In genomic region chr3:183551930-183552329, GRCh38 we compare ENCODE assay signal across 11 cellular contexts. TPM values are rescaled to one million over a fixed set of nuclear protein-coding genes. Genes with fewer than 3 reads are reported as not detected.
DNase-seq lines count a peak whose midpoint lies in the region; ATAC-seq, FAIRE-seq and TF ChIP-seq lines count a peak whose summit lies in the region.
"Had no signal": no experiment of that assay in that cellular context is flagged by ENCODE, and none has a peak within 500 bp of the region (broad histone marks: within the 10 kb centered on the region; RNA-seq: fewer than 3 reads in every experiment).

No MANE protein-coding gene starts in this region.

- H3K27me3 Mint-ChIP-seq in T-helper 1 cell treated with Interleukin-12 subunit alpha and Interleukin-12 subunit beta and Interleukin-4 antibody, amounts not matched to agents 30 μg/mL and 1 μg/mL, for 36 hours (ENCODE audit: low read depth): no peaks in the 10 kb centered on the region
- H3K27me3 Mint-ChIP-seq in activated naive CD8-positive, alpha-beta T cell treated with anti-CD3 and anti-CD28 coated beads, Interleukin-2, amount 50 U/mL, for 24 hours: no peaks in the 10 kb centered on the region
- H3K27me3 Mint-ChIP-seq in stimulated activated naive CD8-positive, alpha-beta T cell treated with anti-CD3 and anti-CD28 coated beads, Interleukin-15, amount 100 ng/mL, for 72 hours: no peaks in the 10 kb centered on the region
- H3K27me3 Mint-ChIP-seq: dendritic cell treated with granulocyte-macrophage colony-stimulating factor and Interleukin-4, amounts not matched to agents 40 ng/mL and 50 ng/mL, for 4 days had no signal

- in situ Hi-C loops in HepG2 (cut with HindIII; ENCODE audit: extremely low pct_ligation_motif_present, low pct_unique_long_range_greater_than_20kb): no loop called here

- intact Hi-C loops in right lobe of liver (cut with DNase I) (no loop called here), HepG2 (cut with micrococcal nuclease; ENCODE audit: unreplicated experiment) (no loop called here)

- no TSS peak for BruUV-seq in HepG2 (replicated peaks; lab: Mats Ljungman, UMichigan)

- H3K4me1 ChIP-seq in right lobe of liver: peaks cover 0 to 34% (median 17%) of the 10 kb centered on the region in 4 donors
- peaks cover 10% of the 10 kb centered on the region for H3K4me1 ChIP-seq in HepG2 (ENCODE audit: insufficient read depth, low read length)

- POLR2A ChIA-PET in HepG2 (lab: Yijun Ruan, JAX): no interaction called here

- CTCF ChIA-PET in HepG2 (lab: Yijun Ruan, JAX; ENCODE audit: low intra/inter-chr PET ratio, low total read pairs): no interaction called here

- H3K27ac Mint-ChIP-seq in T-helper 1 cell treated with Interleukin-12 subunit alpha and Interleukin-12 subunit beta and Interleukin-4 antibody, amounts not matched to agents 30 μg/mL and 1 μg/mL, for 36 hours: peak overlapping the region; percentile 3
- H3K27ac Mint-ChIP-seq in activated naive CD8-positive, alpha-beta T cell treated with anti-CD3 and anti-CD28 coated beads, Interleukin-2, amount 50 U/mL, for 24 hours: peak overlapping the region; percentile 99
- H3K27ac Mint-ChIP-seq in stimulated activated naive CD8-positive, alpha-beta T cell treated with anti-CD3 and anti-CD28 coated beads, Interleukin-15, amount 100 ng/mL, for 72 hours: peak overlapping the region; percentile 96 to 100

- TF ChIP-seq POLR2A in right lobe of liver (IDR thresholded peaks at IDR 0.05) (no peak), HepG2 (IDR thresholded peaks at IDR 0.05; ENCODE audit: insufficient read depth in 1 of 2, low read depth in 2 of 2, low read length in 2 of 2) (no peak)

- no peaks in the 10 kb centered on the region for H3K9me3 Mint-ChIP-seq in T-helper 1 cell treated with Interleukin-12 subunit alpha and Interleukin-12 subunit beta and Interleukin-4 antibody, amounts not matched to agents 30 μg/mL and 1 μg/mL, for 36 hours
- H3K9me3 Mint-ChIP-seq in activated naive CD8-positive, alpha-beta T cell treated with anti-CD3 and anti-CD28 coated beads, Interleukin-2, amount 50 U/mL, for 24 hours: no peaks in the 10 kb centered on the region
- peaks cover 0 to 4% of the 10 kb centered on the region in 2 donors for H3K9me3 Mint-ChIP-seq in stimulated activated naive CD8-positive, alpha-beta T cell treated with anti-CD3 and anti-CD28 coated beads, Interleukin-15, amount 100 ng/mL, for 72 hours
- H3K9me3 Mint-ChIP-seq: dendritic cell treated with granulocyte-macrophage colony-stimulating factor and Interleukin-4, amounts not matched to agents 40 ng/mL and 50 ng/mL, for 4 days had no signal

- H3K4me3 ChIP-seq in right lobe of liver (no peak overlapping the region), HepG2 (replicated peaks in 1 of 3; ENCODE audit: insufficient read depth in 1 of 3, low read depth in 2 of 3, low read length in 3 of 3) (no peak overlapping the region)

- H3K79me2 ChIP-seq in HepG2 (ENCODE audit: insufficient read depth, low read length): no peaks in the 10 kb centered on the region

- peak overlapping the region in 2 of 3 donors; percentile 67 to 71 for H3K27ac ChIP-seq in right lobe of liver
- H3K27ac ChIP-seq in HepG2 (ENCODE audit: extremely low read length, insufficient read depth, low read length): no peak overlapping the region

- H3K4me2 ChIP-seq in HepG2 (ENCODE audit: low read depth, low read length): no peak overlapping the region

- ATAC-seq in right lobe of liver (no peak), HepG2 (no peak), HG02642 (IDR thresholded peaks at IDR 0.05; ENCODE audit: poor library complexity, unreplicated experiment) (no peak), HG02571 (IDR thresholded peaks at IDR 0.05; ENCODE audit: unreplicated experiment) (no peak)
- ATAC-seq in activated naive CD8-positive, alpha-beta T cell treated with anti-CD3 and anti-CD28 coated beads, Interleukin-2, amount 50 U/mL, for 24 hours: no peak
- ATAC-seq in stimulated activated naive CD8-positive, alpha-beta T cell treated with anti-CD3 and anti-CD28 coated beads, Interleukin-15, amount 100 ng/mL, for 72 hours: no peak

- H3K36me3 ChIP-seq in right lobe of liver (no peaks in the 10 kb centered on the region), HepG2 (replicated peaks in 1 of 2; ENCODE audit: control insufficient read depth in 1 of 2, insufficient read depth in 2 of 2, low read length in 2 of 2) (no peaks in the 10 kb centered on the region)

- TF ChIP-seq EP300 in HepG2 (IDR thresholded peaks at IDR 0.05; ENCODE audit: low read depth in 2 of 2, low read length in 2 of 2) (no peak), HepG2 (CRISPR knock-in tag; IDR thresholded peaks at IDR 0.05; ENCODE audit: borderline replicate concordance) (no peak)

- peaks cover 22% of the 10 kb centered on the region for H3K36me3 Mint-ChIP-seq in T-helper 1 cell treated with Interleukin-12 subunit alpha and Interleukin-12 subunit beta and Interleukin-4 antibody, amounts not matched to agents 30 μg/mL and 1 μg/mL, for 36 hours (ENCODE audit: low read depth)
- H3K36me3 Mint-ChIP-seq in activated naive CD8-positive, alpha-beta T cell treated with anti-CD3 and anti-CD28 coated beads, Interleukin-2, amount 50 U/mL, for 24 hours (ENCODE audit: low read depth): peaks cover 34% of the 10 kb centered on the region

- no peaks in the 10 kb centered on the region for H3K9me3 ChIP-seq in right lobe of liver
- H3K9me3 ChIP-seq in HepG2 (ENCODE audit: low read length): no peaks in the 10 kb centered on the region

- WGBS in right lobe of liver (ENCODE audit: insufficient coverage, low coverage, low lambda C conversion rate, missing lambda C conversion rate): 76% methylated on average over 6 of the region's 6 CpGs
- WGBS in HepG2 (ENCODE audit: low lambda C conversion rate): 83% methylated on average over 6 of the region's 6 CpGs

- no peak for TF ChIP-seq RAD21 in HepG2 (CRISPR knock-in tag; IDR thresholded peaks at IDR 0.05)

- FAIRE-seq in HepG2 (lab: Jason Lieb, UNC): no peak

- peak overlapping the region; percentile 99 for H3K4me3 Mint-ChIP-seq in T-helper 1 cell treated with Interleukin-12 subunit alpha and Interleukin-12 subunit beta and Interleukin-4 antibody, amounts not matched to agents 30 μg/mL and 1 μg/mL, for 36 hours
- peak overlapping the region; percentile 96 for H3K4me3 Mint-ChIP-seq in activated naive CD8-positive, alpha-beta T cell treated with anti-CD3 and anti-CD28 coated beads, Interleukin-2, amount 50 U/mL, for 24 hours
- peak overlapping the region; percentile 99 to 100 for H3K4me3 Mint-ChIP-seq in stimulated activated naive CD8-positive, alpha-beta T cell treated with anti-CD3 and anti-CD28 coated beads, Interleukin-15, amount 100 ng/mL, for 72 hours
- H3K4me3 Mint-ChIP-seq: dendritic cell treated with granulocyte-macrophage colony-stimulating factor and Interleukin-4, amounts not matched to agents 40 ng/mL and 50 ng/mL, for 4 days had no signal

- H3K4me1 Mint-ChIP-seq in T-helper 1 cell treated with Interleukin-12 subunit alpha and Interleukin-12 subunit beta and Interleukin-4 antibody, amounts not matched to agents 30 μg/mL and 1 μg/mL, for 36 hours (ENCODE audit: low read depth): peaks cover 62% of the 10 kb centered on the region
- peaks cover 83% of the 10 kb centered on the region for H3K4me1 Mint-ChIP-seq in activated naive CD8-positive, alpha-beta T cell treated with anti-CD3 and anti-CD28 coated beads, Interleukin-2, amount 50 U/mL, for 24 hours
- H3K4me1 Mint-ChIP-seq in stimulated activated naive CD8-positive, alpha-beta T cell treated with anti-CD3 and anti-CD28 coated beads, Interleukin-15, amount 100 ng/mL, for 72 hours: peaks cover 65% of the 10 kb centered on the region

- H2AFZ ChIP-seq in HepG2 (ENCODE audit: low read length): no peak overlapping the region

- no peaks in the 10 kb centered on the region for H4K20me1 ChIP-seq in HepG2 (ENCODE audit: insufficient read depth, low read length)

- H3K9ac ChIP-seq in HepG2 (ENCODE audit: insufficient read depth, low read depth, low read length): no peak overlapping the region

- no peaks in the 10 kb centered on the region for H3K27me3 ChIP-seq in right lobe of liver
- no peaks in the 10 kb centered on the region for H3K27me3 ChIP-seq in HepG2 (ENCODE audit: control insufficient read depth in 1 of 2, insufficient read depth in 2 of 2, low read length in 2 of 2)

- no peak for DNase-seq in right lobe of liver
- DNase-seq in HepG2 (ENCODE audit: low spot score): no peak
- no peak for DNase-seq in activated naive CD8-positive, alpha-beta T cell treated with anti-CD3 and anti-CD28 coated beads, Interleukin-2, amount 50 U/mL, for 24 hours
- peak in 1 of 2 donors; percentile 60 for DNase-seq in stimulated activated naive CD8-positive, alpha-beta T cell treated with anti-CD3 and anti-CD28 coated beads, Interleukin-15, amount 100 ng/mL, for 72 hours
- DNase-seq in T1000 (lab: John Stamatoyannopoulos, UW): no peak
- DNase-seq: GOT3, retina had no signal

- TF ChIP-seq CTCF in right lobe of liver (IDR thresholded peaks at IDR 0.05) (no peak), HepG2 (CRISPR knock-in tag; IDR thresholded peaks at IDR 0.05) (no peak)

TF ChIP-seq in HepG2, 621 proteins besides CTCF, POLR2A, EP300 and RAD21 (continues in another document):
- TF ChIP-seq ZNF547 (CRISPR knock-in tag; IDR thresholded peaks at IDR 0.05) (no peak), ZNF441 (CRISPR knock-in tag; IDR thresholded peaks at IDR 0.05; ENCODE audit: borderline replicate concordance) (no peak)

RNA-seq across cellular contexts. Expression of gene KLHL6, which starts 3.6 kb away (rescaled TPM):
- 1 to 10 TPM in 4 of 6 experiments, under 1 TPM in 2; 0.59 to 2.7 (median 1.6) TPM for total RNA-seq in right lobe of liver
- not detected in 2 replicates for total RNA-seq in HepG2 (2016; rRNA removed; fragmentation: Illumina TruSeq; extraction: Trizol)
- total RNA-seq in HepG2 (2016; cell fraction: cytosol; rRNA removed; fragmentation: Illumina TruSeq; extraction: Trizol; ENCODE audit: low read depth): not detected in 2 replicates
- not detected in 2 replicates for total RNA-seq in HepG2 (2016; cell fraction: insoluble cytoplasmic fraction; rRNA removed; fragmentation: Illumina TruSeq; extraction: Trizol)
- not detected in 2 replicates for total RNA-seq in HepG2 (2016; cell fraction: membrane; rRNA removed; fragmentation: Illumina TruSeq; extraction: Trizol)
- not detected in 2 replicates for total RNA-seq in HepG2 (2016; cell fraction: nucleus; rRNA removed; fragmentation: Illumina TruSeq; extraction: Trizol)
- not detected in 2 replicates for polyA plus RNA-seq in HepG2 (2011; rRNA removed)
- 0.03 TPM in 1 of 2 replicates, not detected in the other for polyA plus RNA-seq in HepG2 (2011; cell fraction: cytosol; rRNA removed)
- polyA plus RNA-seq in HepG2 (2011; cell fraction: nucleus; rRNA removed): 0.05 TPM in 1 of 2 replicates, not detected in the other
- 0.04 and 0.07 TPM in 2 replicates for polyA plus RNA-seq in HepG2 (2012)
- polyA plus RNA-seq in HepG2 (2016; cell fraction: cytosol; fragmentation: Illumina TruSeq; extraction: Trizol; ENCODE audit: low read depth): not detected in 2 replicates
- polyA plus RNA-seq in HepG2 (2016; cell fraction: insoluble cytoplasmic fraction; fragmentation: Illumina TruSeq; extraction: Trizol; ENCODE audit: low read depth): not detected in 2 replicates
- not detected in 2 replicates for polyA plus RNA-seq in HepG2 (2016; cell fraction: membrane; fragmentation: Illumina TruSeq; extraction: Trizol; ENCODE audit: low read depth)
- not detected in 2 replicates for polyA plus RNA-seq in HepG2 (2016; cell fraction: nucleus; fragmentation: Illumina TruSeq; extraction: Trizol; ENCODE audit: insufficient read depth, low read depth)
- polyA minus RNA-seq in HepG2 (2011; rRNA and poly(A)+ RNA removed; ENCODE audit: low replicate concordance): 0.33 TPM in 1 of 2 replicates, not detected in the other
- not detected in 2 replicates for polyA minus RNA-seq in HepG2 (2011; cell fraction: cytosol; rRNA and poly(A)+ RNA removed)
- polyA minus RNA-seq in HepG2 (2011; cell fraction: nucleus; rRNA and poly(A)+ RNA removed): not detected in 2 replicates

Comparison
In these comparisons a context has a peak if more than half of its experiments do, and no peak if none do; other contexts are left out.
1. H3K27ac Mint-ChIP-seq: peak in every context shown above with its lines; median percentile 99 in activated naive CD8-positive, alpha-beta T cell treated with anti-CD3 and anti-CD28 coated beads, Interleukin-2, amount 50 U/mL, for 24 hours; 98 in stimulated activated naive CD8-positive, alpha-beta T cell treated with anti-CD3 and anti-CD28 coated beads, Interleukin-15, amount 100 ng/mL, for 72 hours; 3 in T-helper 1 cell treated with Interleukin-12 subunit alpha and Interleukin-12 subunit beta and Interleukin-4 antibody, amounts not matched to agents 30 μg/mL and 1 μg/mL, for 36 hours.